11 cellular contexts compared by ENCODE assay signal in genomic region chr9:112752334-112753110, GRCh38. TPM values are rescaled to one million over a fixed set of nuclear protein-coding genes. Genes with fewer than 3 reads are reported as not detected.
DNase-seq lines count a peak whose midpoint lies in the region; ATAC-seq, FAIRE-seq and TF ChIP-seq lines count a peak whose summit lies in the region.
"Had no signal": no experiment of that assay in that cellular context is flagged by ENCODE, and none has a peak within 500 bp of the region (broad histone marks: within the 10 kb centered on the region; RNA-seq: fewer than 3 reads in every experiment).

No MANE protein-coding gene starts in this region.

- peaks cover 26% of the 10 kb centered on the region; the same call in 1 of the 2 replicates for H3K27me3 ChIP-seq in iPS-20b (ENCODE audit: insufficient read depth, low read length)
- no peaks in the 10 kb centered on the region for H3K27me3 ChIP-seq in small intestine (ENCODE audit: control insufficient read depth in 2 of 2, insufficient read depth in 2 of 2, low read length in 2 of 2)
- H3K27me3 ChIP-seq: heart right ventricle had no signal

- no peaks in the 10 kb centered on the region for H3K27me3 Mint-ChIP-seq in activated T-cell treated with anti-CD3 and anti-CD28 coated beads, Interleukin-2, amount 50 U/mL, for 24 hours
- H3K27me3 Mint-ChIP-seq in activated B cell treated with CpG ODN at 0.5 μM for 24 hours = no peaks in the 10 kb centered on the region

- WGBS in small intestine, 3 donors = 79 to 83% (median 81%) methylated on average over 6 of the region's 6 CpGs

- H3K4me3 ChIP-seq in iPS-20b (ENCODE audit: low read length) (peak overlapping the region; percentile 85; the same call in 1 of the 2 replicates), small intestine (ENCODE audit: low read depth in 1 of 2, low read length in 2 of 2) (peak overlapping the region in 1 of 2 donors; percentile 91)

- intact Hi-C loops in activated B cell treated with CpG ODN at 0.5 μM for 24 hours (cut with micrococcal nuclease) = no loop called here

- ATAC-seq in activated B cell treated with CpG ODN at 0.5 μM for 24 hours (ENCODE audit: low read depth) = no peak

- H3K4me3 Mint-ChIP-seq in activated T-cell treated with anti-CD3 and anti-CD28 coated beads, Interleukin-2, amount 50 U/mL, for 24 hours = peak overlapping the region; percentile 77
- H3K4me3 Mint-ChIP-seq in activated B cell treated with CpG ODN at 0.5 μM for 24 hours = peak overlapping the region; percentile 83

- TF ChIP-seq CTCF in activated B cell treated with CpG ODN at 0.5 μM for 24 hours (IDR thresholded peaks at IDR 0.05) (no peak), D721Med (IDR thresholded peaks at IDR 0.05; ENCODE audit: insufficient read depth, missing control alignments) (no peak)

- POLR2A ChIA-PET in activated B cell treated with CpG ODN at 0.5 μM for 24 hours (lab: Charles Lee) = interaction anchor here (0.7 to 1.0 kb wide), 2 partner anchors 22 to 35 kb away, joined by 3 read pairs; no protein-coding TSS in a partner anchor

- peak overlapping the region; percentile 55 for H3K27ac Mint-ChIP-seq in activated T-cell treated with anti-CD3 and anti-CD28 coated beads, Interleukin-2, amount 50 U/mL, for 24 hours
- no peak overlapping the region for H3K27ac Mint-ChIP-seq in activated B cell treated with CpG ODN at 0.5 μM for 24 hours

- H3K36me3 Mint-ChIP-seq in activated T-cell treated with anti-CD3 and anti-CD28 coated beads, Interleukin-2, amount 50 U/mL, for 24 hours (ENCODE audit: low read depth) = peaks cover 2% of the 10 kb centered on the region
- peaks cover 3% of the 10 kb centered on the region for H3K36me3 Mint-ChIP-seq in activated B cell treated with CpG ODN at 0.5 μM for 24 hours (ENCODE audit: low read depth)

- CTCF ChIA-PET in activated B cell treated with CpG ODN at 0.5 μM for 24 hours (lab: Charles Lee) = no interaction called here

- H3K9ac ChIP-seq in iPS-20b (ENCODE audit: low read depth, low read length) = peak overlapping the region; percentile 80; the same call in 1 of the 2 replicates

- no peak for DNase-seq in activated T-cell treated with anti-CD3 and anti-CD28 coated beads, Interleukin-2, amount 50 U/mL, for 24 hours
- DNase-seq in activated T-cell treated with anti-CD3 and anti-CD28 coated beads for 4 hours (no peak), activated B cell treated with CpG ODN at 0.5 μM for 24 hours (no peak), substantia nigra (lab: John Stamatoyannopoulos, UW) (no peak), D721Med (ENCODE audit: insufficient read length, low spot score) (no peak), small intestine (no peak), NCI-H2029 treated with DMSO at 0.1 percent for 48 hours (lab: John Stamatoyannopoulos, UW) (no peak)
- DNase-seq: heart right ventricle, NCI-H2227 treated with DMSO at 0.1 percent for 48 hours had no signal

- H3K27ac ChIP-seq in iPS-20b (ENCODE audit: low read length) (no peak overlapping the region), substantia nigra (ENCODE audit: low read depth, low read length, poor library complexity, severe bottlenecking) (peak overlapping the region; percentile 89), small intestine (ENCODE audit: low read depth in 1 of 2, low read length in 1 of 2) (no peak overlapping the region)

- H3K4me1 ChIP-seq in iPS-20b (ENCODE audit: insufficient read depth, low read length) (peaks cover 11% of the 10 kb centered on the region), small intestine (ENCODE audit: control insufficient read depth in 2 of 2, insufficient read depth in 1 of 2, low read depth in 1 of 2, low read length in 1 of 2) (peaks cover 8 to 13% of the 10 kb centered on the region in 2 donors)
- H3K4me1 ChIP-seq: prostate gland had no signal

- H3K9me3 Mint-ChIP-seq in activated T-cell treated with anti-CD3 and anti-CD28 coated beads, Interleukin-2, amount 50 U/mL, for 24 hours = no peaks in the 10 kb centered on the region
- H3K9me3 Mint-ChIP-seq in activated B cell treated with CpG ODN at 0.5 μM for 24 hours = no peaks in the 10 kb centered on the region

- H3K36me3 ChIP-seq in iPS-20b (ENCODE audit: insufficient read depth, low read depth, low read length) = no peaks in the 10 kb centered on the region
- H3K36me3 ChIP-seq in small intestine (ENCODE audit: control insufficient read depth in 2 of 2, insufficient read depth in 2 of 2, low read length in 2 of 2) = no peaks in the 10 kb centered on the region
- H3K36me3 ChIP-seq: heart right ventricle, prostate gland had no signal

- H3K9me3 ChIP-seq in iPS-20b (ENCODE audit: insufficient read depth, low read depth, low read length) (no peaks in the 10 kb centered on the region), small intestine (ENCODE audit: control insufficient read depth, low read depth) (no peaks in the 10 kb centered on the region)
- H3K9me3 ChIP-seq: heart right ventricle, prostate gland had no signal

- FAIRE-seq in D721Med (lab: Jason Lieb, UNC) (no peak), small intestine (lab: Jason Lieb, UNC) (no peak)

- peaks cover 81% of the 10 kb centered on the region for H3K4me1 Mint-ChIP-seq in activated T-cell treated with anti-CD3 and anti-CD28 coated beads, Interleukin-2, amount 50 U/mL, for 24 hours (ENCODE audit: low read depth)
- H3K4me1 Mint-ChIP-seq in activated B cell treated with CpG ODN at 0.5 μM for 24 hours = peaks cover 44% of the 10 kb centered on the region

RNA-seq across cellular contexts. Expression of gene SNX30, which starts 2.0 kb away (rescaled TPM):
- total RNA-seq in activated B cell treated with CpG ODN at 0.5 μM for 24 hours = 6.1 and 6.5 TPM in 2 replicates
- polyA plus RNA-seq in small intestine = 1 to 10 TPM; 5.1 to 7.6 (median 5.9) TPM

RNA-seq across cellular contexts. Expression of gene INIP, which starts 34.6 kb away (rescaled TPM):
- 31.1 and 32.1 TPM in 2 replicates for total RNA-seq in activated B cell treated with CpG ODN at 0.5 μM for 24 hours
- 10 to 100 TPM in 2 of 3 donors, 1 to 10 TPM in 1; 10.0 to 19.7 (median 16.7) TPM for polyA plus RNA-seq in small intestine
